Comparison of ENCODE assay signal across 10 cellular contexts in the genomic region with DNA sequence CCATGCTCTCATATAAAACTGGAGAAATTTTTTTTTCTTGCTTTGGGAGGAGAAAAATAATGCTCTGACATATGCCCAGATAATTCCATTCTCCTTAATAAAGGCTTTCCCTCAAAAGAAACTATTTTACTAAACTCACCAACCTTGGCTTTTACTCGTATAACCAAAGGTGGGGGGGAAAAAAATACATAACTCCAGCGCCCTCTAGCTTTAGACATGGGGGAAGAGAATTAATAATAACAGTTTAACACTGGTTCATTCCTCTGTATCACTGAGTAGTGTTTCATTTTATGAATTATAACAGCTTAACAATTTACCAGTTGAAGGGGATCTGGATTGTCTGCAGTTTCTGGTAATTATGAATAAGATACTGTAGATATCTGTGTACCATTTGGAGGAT.
A peak's percentile ranks its signal among the peaks of the same experiment; 100 is the strongest.
DNase-seq lines count a peak whose midpoint lies in the region; ATAC-seq, FAIRE-seq and TF ChIP-seq lines count a peak whose summit lies in the region.
"Had no signal": no experiment of that assay in that cellular context is flagged by ENCODE, and none has a peak within 500 bp of the region (broad histone marks: within the 10 kb centered on the region; RNA-seq: fewer than 3 reads in every experiment).

No MANE protein-coding gene starts in this region.

- no peak overlapping the region for H2BK120ac ChIP-seq in H1 (replicated peaks; ENCODE audit: low read depth, low read length)

- H4K8ac ChIP-seq in H1 (ENCODE audit: extremely low read depth, insufficient read depth, low read length) = no peak overlapping the region

- no peak overlapping the region for H3K14ac ChIP-seq in H1 (ENCODE audit: insufficient read length)

- H4K20me1 ChIP-seq in H1 (replicated peaks in 1 of 2; ENCODE audit: control insufficient read depth in 1 of 2, insufficient read depth in 2 of 2, low read length in 2 of 2) = no peaks in the 10 kb centered on the region

- H2BK20ac ChIP-seq in H1 (ENCODE audit: low read length) = no peak overlapping the region

- peak; percentile 65 to 66 for TF ChIP-seq RAD21 in H1 (IDR thresholded peaks at IDR 0.05 in 1 of 2, conservative IDR thresholded peaks at IDR 0.05 in 1 of 2; ENCODE audit: low read depth in 2 of 2, low read length in 2 of 2)

- H3K9ac ChIP-seq in H1 (replicated peaks in 1 of 4; ENCODE audit: extremely low read depth in 1 of 4, low read depth in 3 of 4, low read length in 3 of 4) = no peak overlapping the region

- H2BK15ac ChIP-seq in H1 (ENCODE audit: low read length) = no peak overlapping the region

- no peak overlapping the region for H3K4me3 Mint-ChIP-seq in stimulated activated naive CD8-positive, alpha-beta T cell treated with anti-CD3 and anti-CD28 coated beads, Interleukin-15, amount 100 ng/mL, for 72 hours
- H3K4me3 Mint-ChIP-seq: activated naive CD8-positive, alpha-beta T cell had no signal

- no peak overlapping the region for H2BK12ac ChIP-seq in H1 (ENCODE audit: low read depth, low read length)

- no peak overlapping the region for H3K27ac ChIP-seq in heart left ventricle
- H3K27ac ChIP-seq in H1 (ENCODE audit: low read depth, low read length) = no peak overlapping the region
- H3K27ac ChIP-seq: stomach had no signal

- 1 to 2% (median 1%) methylated on average over 2 of the region's 2 CpGs for WGBS in heart left ventricle, 4 donors
- WGBS in H1 (ENCODE audit: extremely low coverage in 1 of 2, insufficient coverage in 1 of 2, insufficient read length in 1 of 2, insufficient replicate concordance in 2 of 2, low coverage in 1 of 2, low lambda C conversion rate in 2 of 2, missing lambda C conversion rate in 1 of 2), 2 experiments = 27% methylated on average over 2 of the region's 2 CpGs; no CpG with 5 or more reads in 1 of the 2 experiments

- no peak overlapping the region for H4K91ac ChIP-seq in H1 (replicated peaks; ENCODE audit: insufficient read length, low read length)

- no peaks in the 10 kb centered on the region for H3K79me2 ChIP-seq in H1 (ENCODE audit: control insufficient read depth in 1 of 2, insufficient read depth in 2 of 2, low read length in 2 of 2)

- no peaks in the 10 kb centered on the region for H3K79me1 ChIP-seq in H1 (ENCODE audit: low read depth, low read length)

- no peak overlapping the region for H4K5ac ChIP-seq in H1 (ENCODE audit: insufficient read length, low read depth, low read length)

- no peak overlapping the region for H3K4me3 ChIP-seq in heart left ventricle
- no peak overlapping the region for H3K4me3 ChIP-seq in H1 (ENCODE audit: extremely low read depth in 1 of 4, insufficient read depth in 2 of 4, low read depth in 3 of 4, low read length in 4 of 4)
- H3K4me3 ChIP-seq: stomach had no signal

- intact Hi-C loops in heart left ventricle (cut with DNase I) (loop anchor here in 1 of 10 donors (10.0 kb wide), 1 partner anchor 1505 kb away; no protein-coding TSS in a partner anchor), cardiac septum (cut with DNase I) (no loop called here)

- H3K36me3 ChIP-seq in heart left ventricle = no peaks in the 10 kb centered on the region
- no peaks in the 10 kb centered on the region for H3K36me3 ChIP-seq in H1 (ENCODE audit: control insufficient read depth in 2 of 4, insufficient read depth in 4 of 4, low read length in 3 of 4)
- H3K36me3 ChIP-seq: stomach had no signal

- no peaks in the 10 kb centered on the region for H3K4me1 Mint-ChIP-seq in stimulated activated naive CD8-positive, alpha-beta T cell treated with anti-CD3 and anti-CD28 coated beads, Interleukin-15, amount 100 ng/mL, for 72 hours

- no peak overlapping the region for H3K4me2 ChIP-seq in H1 (ENCODE audit: insufficient read depth in 1 of 2, low read depth in 2 of 2, low read length in 2 of 2)

- no peak overlapping the region for H3K4ac ChIP-seq in H1 (replicated peaks; ENCODE audit: insufficient read length, low read depth, low read length)

- no peak overlapping the region for H2AFZ ChIP-seq in H1 (ENCODE audit: low read length)

- no peak for DNase-seq in heart left ventricle
- no peak for DNase-seq in cardiac septum (ENCODE audit: low spot score)
- peak; percentile 17 for DNase-seq in NCI-H446 treated with DMSO at 0.1 percent for 48 hours (lab: John Stamatoyannopoulos, UW)
- no peak for DNase-seq in H1 (ENCODE audit: low read depth in 1 of 2, low spot score in 2 of 2)
- no peak for DNase-seq in NK-92 (lab: John Stamatoyannopoulos, UW; ENCODE audit: unreplicated experiment)
- no peak for DNase-seq in activated T-cell treated with anti-CD3 and anti-CD28 coated beads for 4 hours
- no peak for DNase-seq in stimulated activated naive CD8-positive, alpha-beta T cell treated with anti-CD3 and anti-CD28 coated beads, Interleukin-15, amount 100 ng/mL, for 72 hours
- DNase-seq in activated CD8-positive, alpha-beta memory T cell treated with anti-CD3 and anti-CD28 coated beads for 24 hours = no peak
- DNase-seq: stomach had no signal

- no peak for TF ChIP-seq POLR2A in heart left ventricle (IDR thresholded peaks at IDR 0.05)
- no peak for TF ChIP-seq POLR2A in H1 (IDR thresholded peaks at IDR 0.05; ENCODE audit: control extremely low read depth in 1 of 2, low read depth in 2 of 2, low read length in 2 of 2)

- H2AK5ac ChIP-seq in H1 (ENCODE audit: low read depth, low read length) = no peak overlapping the region

- POLR2A ChIA-PET in H1 (lab: Charles Lee; ENCODE audit: partially characterized antibody) = interaction anchor here (0.6 kb wide), 1 partner anchor 16 kb away, joined by 3 read pairs; no protein-coding TSS in a partner anchor

- no peak overlapping the region for H3K23ac ChIP-seq in H1 (ENCODE audit: insufficient read length)

- H3K56ac ChIP-seq in H1 (replicated peaks; ENCODE audit: insufficient read length, low read depth, low read length) = no peak overlapping the region

- H3K9me3 Mint-ChIP-seq in stimulated activated naive CD8-positive, alpha-beta T cell treated with anti-CD3 and anti-CD28 coated beads, Interleukin-15, amount 100 ng/mL, for 72 hours = peaks cover 7 to 14% of the 10 kb centered on the region in 2 donors

- no peak for ATAC-seq in heart left ventricle
- ATAC-seq in stimulated activated naive CD8-positive, alpha-beta T cell treated with anti-CD3 and anti-CD28 coated beads, Interleukin-15, amount 100 ng/mL, for 72 hours = no peak

- H3K27ac Mint-ChIP-seq in stimulated activated naive CD8-positive, alpha-beta T cell treated with anti-CD3 and anti-CD28 coated beads, Interleukin-15, amount 100 ng/mL, for 72 hours = no peak overlapping the region
- H3K27ac Mint-ChIP-seq: activated naive CD8-positive, alpha-beta T cell had no signal

- H3K9me3 ChIP-seq in heart left ventricle (no peaks in the 10 kb centered on the region), H1 (ENCODE audit: insufficient read depth in 2 of 2, low read depth in 1 of 2, low read length in 1 of 2) (peaks cover 0 to 12% of the 10 kb centered on the region in 2 experiments; a peak in 3 of 4 replicates)
- H3K9me3 ChIP-seq: stomach had no signal

- FAIRE-seq in H1 (lab: Jason Lieb, UNC) = no peak

- no peak for TF ChIP-seq EP300 in H1 (IDR thresholded peaks at IDR 0.05; ENCODE audit: borderline replicate concordance in 1 of 2, low read depth in 2 of 2, low read length in 2 of 2)

- CTCF ChIA-PET in H1 (lab: Charles Lee; ENCODE audit: partially characterized antibody) = interaction anchor here (0.6 to 2.8 kb wide), 12 partner anchors 9 to 509 kb away, joined by 3 to 25 read pairs (median 3); no protein-coding TSS in a partner anchor

- H3K27me3 Mint-ChIP-seq in stimulated activated naive CD8-positive, alpha-beta T cell treated with anti-CD3 and anti-CD28 coated beads, Interleukin-15, amount 100 ng/mL, for 72 hours = no peaks in the 10 kb centered on the region
- H3K27me3 Mint-ChIP-seq: activated naive CD8-positive, alpha-beta T cell had no signal

- no peaks in the 10 kb centered on the region; the same call in 1 of the 2 replicates for H3K23me2 ChIP-seq in H1 (ENCODE audit: low read depth, low read length)

- no peak overlapping the region for H3K18ac ChIP-seq in H1 (ENCODE audit: extremely low read depth, low read length)

- H3K4me1 ChIP-seq in heart left ventricle (no peaks in the 10 kb centered on the region), H1 (replicated peaks in 1 of 4; ENCODE audit: control insufficient read depth in 3 of 4, insufficient read depth in 4 of 4, low read length in 3 of 4) (no peaks in the 10 kb centered on the region)
- H3K4me1 ChIP-seq: stomach had no signal

- H3K27me3 ChIP-seq in heart left ventricle (no peaks in the 10 kb centered on the region), H1 (replicated peaks in 1 of 4; ENCODE audit: control insufficient read depth in 3 of 4, extremely low read depth in 1 of 4, insufficient read depth in 3 of 4, low read length in 3 of 4) (no peaks in the 10 kb centered on the region)
- H3K27me3 ChIP-seq: stomach had no signal

- TF ChIP-seq CTCF in heart left ventricle (IDR thresholded peaks at IDR 0.05) (peak in 7 of 12 donors; percentile 6 to 36 (median 17)), H1 (IDR thresholded peaks at IDR 0.05; ENCODE audit: control extremely low read depth in 1 of 3, insufficient read depth in 1 of 3, low read depth in 1 of 3, low read length in 3 of 3) (peak in 1 of 3 experiments; percentile 40; a peak in 1 of 4 replicates)

- no peak overlapping the region for H2BK5ac ChIP-seq in H1 (ENCODE audit: low read depth, low read length)

TF ChIP-seq in H1, 55 proteins besides CTCF, POLR2A, EP300 and RAD21 (continues in another document):
- TF ChIP-seq NRF1 (IDR thresholded peaks at IDR 0.05; ENCODE audit: low read depth, low read length) (no peak), BCL11A (IDR thresholded peaks at IDR 0.05; ENCODE audit: low read depth in 2 of 2, low read length in 2 of 2) (no peak), ZNF274 (IDR thresholded peaks at IDR 0.05; ENCODE audit: borderline replicate concordance, extremely low read depth, low read length) (no peak), HDAC6 (IDR thresholded peaks at IDR 0.05; ENCODE audit: low read depth, low read length) (no peak), YY1 (IDR thresholded peaks at IDR 0.05; ENCODE audit: low read depth, low read length) (no peak), CREB1 (IDR thresholded peaks at IDR 0.05) (no peak), SP1 (IDR thresholded peaks at IDR 0.05; ENCODE audit: low read depth, low read length) (no peak), SRF (IDR thresholded peaks at IDR 0.05; ENCODE audit: low read depth, low read length) (no peak), POLR2AphosphoS5 (IDR thresholded peaks at IDR 0.05; ENCODE audit: low read depth, low read length) (no peak)
- TF ChIP-seq, protein P1, sequence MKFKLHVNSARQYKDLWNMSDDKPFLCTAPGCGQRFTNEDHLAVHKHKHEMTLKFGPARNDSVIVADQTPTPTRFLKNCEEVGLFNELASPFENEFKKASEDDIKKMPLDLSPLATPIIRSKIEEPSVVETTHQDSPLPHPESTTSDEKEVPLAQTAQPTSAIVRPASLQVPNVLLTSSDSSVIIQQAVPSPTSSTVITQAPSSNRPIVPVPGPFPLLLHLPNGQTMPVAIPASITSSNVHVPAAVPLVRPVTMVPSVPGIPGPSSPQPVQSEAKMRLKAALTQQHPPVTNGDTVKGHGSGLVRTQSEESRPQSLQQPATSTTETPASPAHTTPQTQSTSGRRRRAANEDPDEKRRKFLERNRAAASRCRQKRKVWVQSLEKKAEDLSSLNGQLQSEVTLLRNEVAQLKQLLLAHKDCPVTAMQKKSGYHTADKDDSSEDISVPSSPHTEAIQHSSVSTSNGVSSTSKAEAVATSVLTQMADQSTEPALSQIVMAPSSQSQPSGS (IDR thresholded peaks at IDR 0.05; ENCODE audit: low read length) = no peak
